In the genomic region with DNA sequence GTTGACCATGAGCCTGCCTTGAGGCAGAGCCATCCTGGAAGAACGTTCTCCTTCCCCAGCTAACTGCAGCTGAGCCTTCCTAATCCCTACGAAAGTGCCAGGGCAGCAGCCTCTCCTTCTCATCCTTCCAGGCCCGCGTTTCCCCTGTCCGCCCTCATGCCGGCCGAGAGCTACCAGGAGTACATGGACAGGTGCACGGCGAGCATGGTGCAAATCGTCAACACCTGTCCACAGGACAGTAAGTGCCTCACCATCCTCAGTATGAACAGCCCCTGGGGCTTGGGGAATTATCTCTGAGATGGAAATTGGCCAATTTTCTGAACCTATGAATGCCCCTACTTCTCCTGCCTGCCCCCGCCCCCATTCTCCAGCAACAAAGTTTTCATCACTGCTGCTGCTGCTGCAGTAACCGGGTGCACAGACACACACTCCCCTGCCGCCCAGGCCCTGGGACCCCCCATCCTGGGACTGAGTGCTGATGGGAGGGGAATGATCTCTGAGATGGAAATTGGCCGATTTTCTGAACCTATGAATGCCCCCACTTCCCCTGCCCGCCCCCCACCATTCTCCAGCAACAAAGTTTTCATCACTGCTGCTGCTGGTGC, we compare ENCODE assay signal across 18 cellular contexts. TPM values are rescaled to one million over a fixed set of nuclear protein-coding genes. Genes with fewer than 3 reads are reported as not detected.
DNase-seq lines count a peak whose midpoint lies in the region; ATAC-seq and TF ChIP-seq lines count a peak whose summit lies in the region.
"Had no signal": no experiment of that assay in that cellular context is flagged by ENCODE, and none has a peak within 500 bp of the region (broad histone marks: within the 10 kb centered on the region; RNA-seq: fewer than 3 reads in every experiment).

No MANE protein-coding gene starts in this region.

- H3K4me1 ChIP-seq in BE2C (no peaks in the 10 kb centered on the region), osteoblast (ENCODE audit: insufficient read depth, low read length) (no peaks in the 10 kb centered on the region)

- H3K9me3 ChIP-seq in BE2C (no peaks in the 10 kb centered on the region), osteoblast (ENCODE audit: low read depth, low read length) (no peaks in the 10 kb centered on the region)
- H3K9me3 ChIP-seq: BLaER1 treated with 17β-estradiol and CSF1 and Interleukin-3, amounts not matched to agents 10 nM and 100 nM had no signal

- peaks cover 4% of the 10 kb centered on the region for H3K9me3 Mint-ChIP-seq in activated CD4-positive, alpha-beta T cell treated with anti-CD3 and anti-CD28 coated beads for 36 hours (ENCODE audit: low read depth)
- H3K9me3 Mint-ChIP-seq: GM23338 had no signal

- CTCF ChIA-PET in activated CD4-positive, alpha-beta T cell treated with anti-CD3 and anti-CD28 coated beads for 36 hours (lab: Charles Lee): interaction anchor here (2.0 kb wide), 1 partner anchor 133 kb away, joined by 6 read pairs; no protein-coding TSS in a partner anchor

- peak overlapping the region; percentile 45 for H3K27ac Mint-ChIP-seq in activated CD4-positive, alpha-beta T cell treated with anti-CD3 and anti-CD28 coated beads for 36 hours
- H3K27ac Mint-ChIP-seq: GM23338 had no signal

- no peak for ATAC-seq in activated CD4-positive, alpha-beta T cell treated with anti-CD3 and anti-CD28 coated beads for 36 hours
- no peak for ATAC-seq in HG02973 (IDR thresholded peaks at IDR 0.05; ENCODE audit: unreplicated experiment)
- ATAC-seq in GM19463 (IDR thresholded peaks at IDR 0.05; ENCODE audit: unreplicated experiment): no peak
- ATAC-seq: HepG2 had no signal

- H3K36me3 Mint-ChIP-seq in activated CD4-positive, alpha-beta T cell treated with anti-CD3 and anti-CD28 coated beads for 36 hours (ENCODE audit: low read depth): peaks cover 85% of the 10 kb centered on the region

- no peak overlapping the region for H3K4me2 ChIP-seq in osteoblast (ENCODE audit: insufficient read depth, low read length)
- H3K4me2 ChIP-seq: BLaER1 treated with 17β-estradiol and CSF1 and Interleukin-3, amounts not matched to agents 10 nM and 100 nM; GM23338 had no signal

- no peaks in the 10 kb centered on the region for H4K20me1 ChIP-seq in osteoblast (ENCODE audit: insufficient read depth, low read length)
- H4K20me1 ChIP-seq: BLaER1 treated with 17β-estradiol and CSF1 and Interleukin-3, amounts not matched to agents 10 nM and 100 nM had no signal

- no peak overlapping the region for H2AFZ ChIP-seq in osteoblast (ENCODE audit: low read length)
- H2AFZ ChIP-seq: GM23338 had no signal

- no peak overlapping the region for H3K4me3 Mint-ChIP-seq in activated CD4-positive, alpha-beta T cell treated with anti-CD3 and anti-CD28 coated beads for 36 hours
- H3K4me3 Mint-ChIP-seq: GM23338 had no signal

- no peaks in the 10 kb centered on the region for H3K79me2 ChIP-seq in osteoblast (ENCODE audit: insufficient read depth, low read length)

- no peak for DNase-seq in activated CD4-positive, alpha-beta T cell treated with anti-CD3 and anti-CD28 coated beads for 36 hours
- no peak for DNase-seq in activated CD4-positive, alpha-beta T cell treated with anti-CD3 and anti-CD28 coated beads for 1 hour
- DNase-seq in BE2C (peak; percentile 2), NCI-H146 treated with DMSO at 0.1 percent for 48 hours (lab: John Stamatoyannopoulos, UW; ENCODE audit: unreplicated experiment) (peak; percentile 21), mesenteric fat pad (ENCODE audit: low spot score) (peak; percentile 81), osteoblast (ENCODE audit: insufficient read length, low spot score, missing footprints) (no peak)
- DNase-seq: COR-L47, DMS153, NCI-H1048, NCI-H1436 treated with DMSO at 0.1 percent for 48 hours, NCI-H2081 treated with DMSO at 0.1 percent for 48 hours, NCI-H510A treated with DMSO at 0.1 percent for 48 hours had no signal

- no peaks in the 10 kb centered on the region for H3K27me3 Mint-ChIP-seq in activated CD4-positive, alpha-beta T cell treated with anti-CD3 and anti-CD28 coated beads for 36 hours

- no peaks in the 10 kb centered on the region for H3K27me3 ChIP-seq in BE2C
- H3K27me3 ChIP-seq in osteoblast (ENCODE audit: insufficient read depth, low read length): no peaks in the 10 kb centered on the region
- H3K27me3 ChIP-seq: BLaER1 treated with 17β-estradiol and CSF1 and Interleukin-3, amounts not matched to agents 10 nM and 100 nM had no signal

- H3K4me3 ChIP-seq in BE2C (ENCODE audit: low read depth, low read length) (no peak overlapping the region), osteoblast (ENCODE audit: insufficient read depth, low read length) (no peak overlapping the region)
- H3K4me3 ChIP-seq: BLaER1 treated with 17β-estradiol and CSF1 and Interleukin-3, amounts not matched to agents 10 nM and 100 nM; GM23338 had no signal

- H3K4me1 Mint-ChIP-seq in activated CD4-positive, alpha-beta T cell treated with anti-CD3 and anti-CD28 coated beads for 36 hours: peaks cover 48% of the 10 kb centered on the region

- H3K27ac ChIP-seq in osteoblast (ENCODE audit: low read depth, low read length): no peak overlapping the region
- H3K27ac ChIP-seq: BLaER1 treated with 17β-estradiol and CSF1 and Interleukin-3, amounts not matched to agents 10 nM and 100 nM had no signal

- H3K36me3 ChIP-seq in BE2C: no peaks in the 10 kb centered on the region
- H3K36me3 ChIP-seq in osteoblast (ENCODE audit: insufficient read depth, low read length): no peaks in the 10 kb centered on the region
- H3K36me3 ChIP-seq: BLaER1 treated with 17β-estradiol and CSF1 and Interleukin-3, amounts not matched to agents 10 nM and 100 nM had no signal

- TF ChIP-seq CTCF in BE2C (IDR thresholded peaks at IDR 0.05; ENCODE audit: low read depth, low read length) (no peak), osteoblast (IDR thresholded peaks at IDR 0.05; ENCODE audit: extremely low read depth, low read depth, low read length) (no peak)

- POLR2A ChIA-PET in activated CD4-positive, alpha-beta T cell treated with anti-CD3 and anti-CD28 coated beads for 36 hours (lab: Charles Lee): no interaction called here

- intact Hi-C loops in activated CD4-positive, alpha-beta T cell treated with anti-CD3 and anti-CD28 coated beads for 36 hours (cut with DNase I, micrococcal nuclease): no loop called here

RNA-seq across cellular contexts. Expression of a gene that starts 39.6 kb away (rescaled TPM):
- total RNA-seq in activated CD4-positive, alpha-beta T cell treated with anti-CD3 and anti-CD28 coated beads for 36 hours: 10 to 100 TPM; 37.3 to 39.0 TPM
- not detected for polyA plus RNA-seq in BE2C (2012; ENCODE audit: insufficient read depth, insufficient read length, low read depth)
- total RNA-seq in mesenteric fat pad (0.32 TPM), osteoblast (not detected in 2 replicates)
- total RNA-seq: GM23338, HepG2, MCF 10A had no signal
- polyA plus RNA-seq: GM23338, HepG2 had no signal

RNA-seq across cellular contexts. Expression of a gene that starts 47.4 kb away (rescaled TPM):
- 100 to 1,000 TPM in 1 of 2 experiments, 10 to 100 TPM in 1; 99.1 to 113 TPM for total RNA-seq in activated CD4-positive, alpha-beta T cell treated with anti-CD3 and anti-CD28 coated beads for 36 hours
- polyA plus RNA-seq in BE2C (2012; ENCODE audit: insufficient read depth, insufficient read length, low read depth): not detected
- not detected for total RNA-seq in mesenteric fat pad
- total RNA-seq in osteoblast: not detected in 2 replicates
- polyA plus RNA-seq: GM23338 had no signal

RNA-seq across cellular contexts. Expression of a gene that starts 52.7 kb away (rescaled TPM):
- under 1 TPM; 0.21 to 0.34 TPM for total RNA-seq in activated CD4-positive, alpha-beta T cell treated with anti-CD3 and anti-CD28 coated beads for 36 hours
- polyA plus RNA-seq in BE2C (2012; ENCODE audit: insufficient read depth, insufficient read length, low read depth): not detected
- total RNA-seq in mesenteric fat pad (0.22 TPM), osteoblast (0.29 TPM in 1 of 2 replicates, not detected in the other)
- total RNA-seq: GM23338, HepG2 had no signal
- polyA plus RNA-seq: HepG2 had no signal

Comparison
In these comparisons a context has a peak if more than half of its experiments do, and no peak if none do; other contexts are left out.
1. DNase-seq: peak in BE2C (single experiment), NCI-H146 treated with DMSO at 0.1 percent for 48 hours (single experiment) and mesenteric fat pad (single experiment); none in activated CD4-positive, alpha-beta T cell treated with anti-CD3 and anti-CD28 coated beads for 36 hours (single experiment), activated CD4-positive, alpha-beta T cell treated with anti-CD3 and anti-CD28 coated beads for 1 hour (single experiment) and osteoblast (single experiment).
2. RNA of a gene that starts 39.6 kb away (total RNA-seq): 37.3 to 39.0 TPM in activated CD4-positive, alpha-beta T cell treated with anti-CD3 and anti-CD28 coated beads for 36 hours; 0.32 TPM in mesenteric fat pad (single experiment) and not detected in osteoblast; every median in the first group is over 10 times any median in the second.
3. RNA of a gene that starts 47.4 kb away (total RNA-seq): 99.1 to 113 TPM in activated CD4-positive, alpha-beta T cell treated with anti-CD3 and anti-CD28 coated beads for 36 hours; not detected in mesenteric fat pad (single experiment) and not detected in osteoblast; every median in the first group is over 10 times any median in the second.